9 cellular contexts compared by ENCODE assay signal in genomic region chr1:109718495-109718894, GRCh38. TPM values are rescaled to one million over a fixed set of nuclear protein-coding genes. Genes with fewer than 3 reads are reported as not detected.
DNase-seq lines count a peak whose midpoint lies in the region; ATAC-seq and TF ChIP-seq lines count a peak whose summit lies in the region.
"Had no signal": no experiment of that assay in that cellular context is flagged by ENCODE, and none has a peak within 500 bp of the region (broad histone marks: within the 10 kb centered on the region; RNA-seq: fewer than 3 reads in every experiment).

No MANE protein-coding gene starts in this region.

- H3K9me3 ChIP-seq in colonic mucosa (no peaks in the 10 kb centered on the region), gastrocnemius medialis (no peaks in the 10 kb centered on the region)
- H3K9me3 ChIP-seq: SJCRH30 had no signal

- peaks cover 7% of the 10 kb centered on the region for H3K4me1 Mint-ChIP-seq in activated T-cell treated with anti-CD3 and anti-CD28 coated beads, Interleukin-2, amount 50 U/mL, for 24 hours (ENCODE audit: low read depth)

- H3K36me3 ChIP-seq in colonic mucosa, result no peaks in the 10 kb centered on the region
- H3K36me3 ChIP-seq in gastrocnemius medialis, result no peaks in the 10 kb centered on the region
- H3K36me3 ChIP-seq: MG63, SJCRH30 had no signal

- H3K27ac ChIP-seq in colonic mucosa, result no peak overlapping the region
- no peak overlapping the region for H3K27ac ChIP-seq in gastrocnemius medialis
- H3K27ac ChIP-seq: SJCRH30 had no signal

- H3K4me1 ChIP-seq in colonic mucosa, result no peaks in the 10 kb centered on the region
- no peaks in the 10 kb centered on the region for H3K4me1 ChIP-seq in gastrocnemius medialis
- H3K4me1 ChIP-seq: SJCRH30 had no signal

- in situ Hi-C loops in gastrocnemius medialis (cut with MboI; ENCODE audit: low sequenced_read_pairs in 4 of 4), result no loop called here

- no peak overlapping the region for H3K4me3 ChIP-seq in colonic mucosa
- no peak overlapping the region for H3K4me3 ChIP-seq in gastrocnemius medialis
- H3K4me3 ChIP-seq: MG63, SJCRH30 had no signal

- no peak overlapping the region for H3K27ac Mint-ChIP-seq in activated T-cell treated with anti-CD3 and anti-CD28 coated beads, Interleukin-2, amount 50 U/mL, for 24 hours

- H3K27me3 ChIP-seq in colonic mucosa (no peaks in the 10 kb centered on the region), gastrocnemius medialis (no peaks in the 10 kb centered on the region)
- H3K27me3 ChIP-seq: MG63 had no signal

- H3K9ac ChIP-seq in colonic mucosa (ENCODE audit: low read depth in 2 of 2, low read length in 2 of 2), result no peak overlapping the region

- DNase-seq in NCI-H1092 treated with DMSO at 0.1 percent for 48 hours (lab: John Stamatoyannopoulos, UW) (peak; percentile 3), NCI-H1092 (lab: John Stamatoyannopoulos, UW) (no peak), colonic mucosa (no peak), gastrocnemius medialis (no peak), NCI-H82 (lab: John Stamatoyannopoulos, UW) (no peak)
- DNase-seq in activated T-cell treated with anti-CD3 and anti-CD28 coated beads, Interleukin-2, amount 50 U/mL, for 24 hours, result no peak
- DNase-seq: activated T-cell treated with anti-CD3 and anti-CD28 coated beads, Interleukin-2, amount 50 U/mL, for 48 hours; MG63; SJCRH30 had no signal

- H3K36me3 Mint-ChIP-seq in activated T-cell treated with anti-CD3 and anti-CD28 coated beads, Interleukin-2, amount 50 U/mL, for 24 hours (ENCODE audit: low read depth), result no peaks in the 10 kb centered on the region

- no peaks in the 10 kb centered on the region for H3K9me3 Mint-ChIP-seq in activated T-cell treated with anti-CD3 and anti-CD28 coated beads, Interleukin-2, amount 50 U/mL, for 24 hours

- peaks cover 9% of the 10 kb centered on the region for H3K27me3 Mint-ChIP-seq in activated T-cell treated with anti-CD3 and anti-CD28 coated beads, Interleukin-2, amount 50 U/mL, for 24 hours

- no peak overlapping the region for H3K4me3 Mint-ChIP-seq in activated T-cell treated with anti-CD3 and anti-CD28 coated beads, Interleukin-2, amount 50 U/mL, for 24 hours

- ATAC-seq in gastrocnemius medialis, result peak; percentile 42 to 69

- TF ChIP-seq CTCF in colonic mucosa (IDR thresholded peaks at IDR 0.05) (peak; percentile 19), gastrocnemius medialis (IDR thresholded peaks at IDR 0.05 in 4 of 5, conservative IDR thresholded peaks at IDR 0.05 in 1 of 5) (no peak)

- intact Hi-C loops in colonic mucosa (cut with DNase I), result loop anchor here (2.0 to 5.0 kb wide), 2 partner anchors 54 to 264 kb away; partner anchors contain the start of gene AHCYL1
- intact Hi-C loops in gastrocnemius medialis (cut with DNase I; ENCODE audit: low total_unique reads), result loop anchor here (5.0 kb wide), 1 partner anchor 54 kb away; no protein-coding TSS in a partner anchor

- no peak for TF ChIP-seq POLR2A in gastrocnemius medialis (IDR thresholded peaks at IDR 0.05)

RNA-seq across cellular contexts. Expression of gene GSTM5, which starts 6.4 kb away (rescaled TPM):
- total RNA-seq in colonic mucosa (1 to 10 TPM; 2.0 to 3.0 TPM), gastrocnemius medialis (1 to 10 TPM in 1 of 4 donors, under 1 TPM in 3; 0.15 to 1.9 (median 0.63) TPM)

RNA-seq across cellular contexts. Expression of gene GSTM3, which starts 22.3 kb away (rescaled TPM):
- total RNA-seq in colonic mucosa (10 to 100 TPM in 1 of 2 donors, 1 to 10 TPM in 1; 4.9 to 24.6 TPM), gastrocnemius medialis (10 to 100 TPM; 54.2 to 85.6 (median 71.8) TPM)

RNA-seq across cellular contexts. Expression of gene GSTM1, which starts 30.9 kb away (rescaled TPM):
- 10 to 100 TPM in 1 of 2 donors, not detected in 1; 46.1 TPM for total RNA-seq in colonic mucosa
- total RNA-seq in gastrocnemius medialis, result 10 to 100 TPM in 1 of 4 donors, not detected in 3; 30.3 TPM
- total RNA-seq: SJCRH30 had no signal

RNA-seq across cellular contexts. Expression of gene EPS8L3, which starts 45.2 kb away (rescaled TPM):
- total RNA-seq in colonic mucosa (100 to 1,000 TPM; 283 to 290 TPM), gastrocnemius medialis (1 to 10 TPM in 1 of 4 donors, not detected in 3; 1.4 TPM)
- total RNA-seq: SJCRH30 had no signal

RNA-seq across cellular contexts. Expression of gene GSTM2, which starts 50.6 kb away (rescaled TPM):
- total RNA-seq in colonic mucosa, result 10 to 100 TPM; 18.5 to 20.7 TPM
- total RNA-seq in gastrocnemius medialis, result 10 to 100 TPM; 29.2 to 41.4 (median 39.0) TPM
